ENCODE assay signal across 1 cellular context in the genomic region with DNA sequence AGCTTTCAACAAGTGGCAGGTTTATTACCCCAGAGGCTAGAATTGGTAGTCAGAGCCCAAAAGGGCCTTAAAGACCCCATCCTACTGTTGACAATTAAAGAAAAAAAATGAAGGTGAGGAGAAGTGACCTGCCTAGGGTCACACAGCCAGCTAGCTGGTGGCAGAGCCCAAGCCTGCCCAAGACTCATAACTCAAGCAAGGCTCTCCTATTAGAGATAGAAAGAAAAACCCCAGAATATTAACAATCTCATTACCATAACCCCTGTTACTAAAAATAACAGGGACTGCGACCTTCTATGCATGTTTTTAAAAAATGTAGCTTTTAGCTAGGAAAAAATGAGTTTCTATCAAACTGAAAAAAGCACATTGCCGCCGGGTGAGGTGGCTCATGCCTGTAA.
TF ChIP-seq lines count a peak whose summit lies in the region.

No MANE protein-coding gene starts in this region.

TF ChIP-seq in IMR-90, 13 proteins besides CTCF, POLR2A, EP300 and RAD21:
- TF ChIP-seq SMC3 (IDR thresholded peaks at IDR 0.05; ENCODE audit: low read depth, low read length): no peak
- no peak for TF ChIP-seq CHD1 (IDR thresholded peaks at IDR 0.05; ENCODE audit: low read depth, low read length)
- TF ChIP-seq NFE2L2 (IDR thresholded peaks at IDR 0.05; ENCODE audit: low read depth, low read length): no peak
- TF ChIP-seq MXI1 (IDR thresholded peaks at IDR 0.05; ENCODE audit: borderline replicate concordance, low read depth, low read length): no peak
- no peak for TF ChIP-seq RCOR1 (IDR thresholded peaks at IDR 0.05; ENCODE audit: insufficient replicate concordance, low read length)
- no peak for TF ChIP-seq MAFK (IDR thresholded peaks at IDR 0.05; ENCODE audit: low read depth, low read length)
TF ChIP-seq in IMR-90: peak in this region for 0.
